33 cellular contexts compared by ENCODE assay signal in the genomic region with DNA sequence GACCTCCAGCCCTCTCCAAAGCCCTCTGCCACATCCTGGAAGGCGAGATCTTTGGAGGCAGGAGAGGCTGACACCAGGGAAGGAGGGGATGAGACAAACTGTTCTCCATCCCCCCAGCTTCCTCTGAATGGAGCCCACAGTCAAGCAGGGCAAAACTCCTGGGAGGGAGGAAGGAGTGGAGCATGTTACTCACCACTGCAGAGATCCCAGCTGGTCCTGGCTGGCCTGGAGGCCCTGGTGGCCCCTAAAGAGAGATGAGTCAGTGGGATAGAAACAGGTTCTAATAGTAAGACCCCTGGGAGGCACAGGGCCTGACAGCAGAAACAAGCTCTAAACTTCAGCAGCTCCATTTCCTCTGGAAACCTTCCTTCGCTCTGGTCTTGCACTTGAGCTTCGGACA. TPM values are rescaled to one million over a fixed set of nuclear protein-coding genes. Genes with fewer than 3 reads are reported as not detected.
A peak's percentile ranks its signal among the peaks of the same experiment; 100 is the strongest.
DNase-seq lines count a peak whose midpoint lies in the region; ATAC-seq and TF ChIP-seq lines count a peak whose summit lies in the region.
"Had no signal": no experiment of that assay in that cellular context is flagged by ENCODE, and none has a peak within 500 bp of the region (broad histone marks: within the 10 kb centered on the region; RNA-seq: fewer than 3 reads in every experiment).

No MANE protein-coding gene starts in this region.

- peaks cover 84% of the 10 kb centered on the region for H3K4me1 ChIP-seq in BLaER1
- H3K4me1 ChIP-seq: breast epithelium, colonic mucosa had no signal

- H3K9me3 Mint-ChIP-seq in chondrocyte (ENCODE audit: low read depth) = no peaks in the 10 kb centered on the region
- H3K9me3 Mint-ChIP-seq in neural crest cell = no peaks in the 10 kb centered on the region
- H3K9me3 Mint-ChIP-seq: naive B cell had no signal

- H4K20me1 ChIP-seq in BLaER1 = no peaks in the 10 kb centered on the region

- H3K27ac ChIP-seq in BLaER1 = peak overlapping the region; percentile 85
- H3K27ac ChIP-seq: colonic mucosa had no signal

- in situ Hi-C loops in GM13977 (cut with MboI; ENCODE audit: low pct_unique_long_range_greater_than_20kb, low sequenced_read_pairs, unreplicated experiment) = loop anchor here (25.0 kb wide), 3 partner anchors 304 to 754 kb away; a partner anchor contains a TSS

- H3K4me3 Mint-ChIP-seq in chondrocyte (ENCODE audit: unreplicated experiment) (no peak overlapping the region), neural crest cell (no peak overlapping the region)
- H3K4me3 Mint-ChIP-seq: activated CD8-positive, alpha-beta memory T cell treated with anti-CD3 and anti-CD28 coated beads, Interleukin-2, amount 10 ng/mL, durations not matched to agents 7 days and 5 days had no signal

- H3K4me1 Mint-ChIP-seq in chondrocyte (ENCODE audit: low read depth) (peaks cover 12% of the 10 kb centered on the region), neural crest cell (no peaks in the 10 kb centered on the region)
- H3K4me1 Mint-ChIP-seq: activated CD8-positive, alpha-beta memory T cell treated with anti-CD3 and anti-CD28 coated beads, Interleukin-2, amount 10 ng/mL, durations not matched to agents 7 days and 5 days had no signal

- H3K4me3 ChIP-seq in BLaER1 = no peak overlapping the region
- H3K4me3 ChIP-seq: breast epithelium, colonic mucosa, left lung, skin epidermis, tibial nerve had no signal

- ATAC-seq in GM21360 (IDR thresholded peaks at IDR 0.05; ENCODE audit: unreplicated experiment) = no peak
- ATAC-seq: activated CD8-positive, alpha-beta memory T cell treated with anti-CD3 and anti-CD28 coated beads, Interleukin-2, amount 10 ng/mL, durations not matched to agents 7 days and 5 days; esophagus mucosa; left lung had no signal

- H3K4me2 ChIP-seq in BLaER1 = peak overlapping the region; percentile 84

- TF ChIP-seq CTCF in chondrocyte (IDR thresholded peaks at IDR 0.05) = no peak
- TF ChIP-seq CTCF in neural crest cell (conservative IDR thresholded peaks at IDR 0.05) = no peak
- no peak for TF ChIP-seq CTCF in GM13977 (IDR thresholded peaks at IDR 0.05; ENCODE audit: extremely low read depth, insufficient read depth, missing control alignments)

- DNase-seq in HT1080 (ENCODE audit: low read depth) (peak; percentile 69), chondrocyte (ENCODE audit: low spot score) (no peak), neural crest cell (ENCODE audit: low read depth, low spot score) (no peak), NCI-H128 (lab: John Stamatoyannopoulos, UW; ENCODE audit: unreplicated experiment) (no peak), NCI-H748 treated with DMSO at 0.1 percent for 48 hours (lab: John Stamatoyannopoulos, UW) (no peak), GM13977 (ENCODE audit: low spot score) (no peak)
- DNase-seq: activated CD4-positive, alpha-beta T cell treated with anti-CD3 and anti-CD28 coated beads, Interleukin-2, amount 50 U/mL, for 1 hour; activated CD8-positive, alpha-beta memory T cell treated with anti-CD3 and anti-CD28 coated beads, Interleukin-2, amount 10 ng/mL, durations not matched to agents 7 days and 5 days; activated T-cell treated with anti-CD3 and anti-CD28 coated beads, Interleukin-2, amount 50 U/mL, for 48 hours; colonic mucosa; effector memory CD4-positive, alpha-beta T cell; GDM1; HCEC 1CT; hypothalamus; left lung; mesendoderm; naive B cell; NCI-H1092; NCI-H187; NCI-H524 treated with DMSO at 0.1 percent for 48 hours; NK-92 treated with Interleukin-12 subunit alpha and Interleukin-12 subunit beta, amount 100 ng/mL, for 24 hours; occipital lobe; SHP77; stimulated activated CD8-positive, alpha-beta memory T cell treated with anti-CD3 and anti-CD28 coated beads, Interleukin-4, amount 100 ng/mL, for 48 hours; SW 1271; T-helper 9 cell had no signal

- peak overlapping the region; percentile 53 for H3K9ac ChIP-seq in BLaER1

- H3K27me3 Mint-ChIP-seq in chondrocyte (ENCODE audit: low read depth) = no peaks in the 10 kb centered on the region
- peaks cover 3% of the 10 kb centered on the region for H3K27me3 Mint-ChIP-seq in neural crest cell (ENCODE audit: low read depth)

- H3K27ac Mint-ChIP-seq in chondrocyte (ENCODE audit: unreplicated experiment) = peak overlapping the region; percentile 17
- H3K27ac Mint-ChIP-seq in neural crest cell (ENCODE audit: unreplicated experiment) = peak overlapping the region; percentile 50
- H3K27ac Mint-ChIP-seq: activated CD8-positive, alpha-beta memory T cell treated with anti-CD3 and anti-CD28 coated beads, Interleukin-2, amount 10 ng/mL, durations not matched to agents 7 days and 5 days; naive B cell had no signal

- no peaks in the 10 kb centered on the region for H3K36me3 ChIP-seq in BLaER1
- H3K36me3 ChIP-seq: breast epithelium, colonic mucosa, left lung had no signal

- H3K36me3 Mint-ChIP-seq in chondrocyte (ENCODE audit: low read depth) (peaks cover 38% of the 10 kb centered on the region), neural crest cell (ENCODE audit: low read depth) (no peaks in the 10 kb centered on the region)
- H3K36me3 Mint-ChIP-seq: activated CD8-positive, alpha-beta memory T cell treated with anti-CD3 and anti-CD28 coated beads, Interleukin-2, amount 10 ng/mL, durations not matched to agents 7 days and 5 days; naive B cell had no signal

- no peaks in the 10 kb centered on the region for H3K27me3 ChIP-seq in BLaER1
- H3K27me3 ChIP-seq: breast epithelium, colonic mucosa, left lung, tibial nerve had no signal

- H3K9me3 ChIP-seq in BLaER1 = no peaks in the 10 kb centered on the region
- H3K9me3 ChIP-seq: breast epithelium, colonic mucosa, left lung, tibial nerve had no signal

RNA-seq across cellular contexts. Expression of a gene that starts 14.0 kb away (rescaled TPM):
- 80.9 and 125 TPM in 2 replicates for total RNA-seq in HT1080 (2014; rRNA removed; shearing (Covaris generic))
- 70.5 and 73.9 TPM in 2 replicates for polyA plus RNA-seq in HT1080 (2015; cell fraction: cytosol; rRNA removed)
- polyA plus RNA-seq in HT1080 (2015; cell fraction: nucleus; rRNA removed) = 66.3 and 70.7 TPM in 2 replicates
- total RNA-seq in chondrocyte (48.6 to 53.0 TPM (median 52.0 TPM) in 3 replicates), neural crest cell (49.0 and 52.4 TPM in 2 replicates)

RNA-seq across cellular contexts. Expression of a gene that starts 41.2 kb away (rescaled TPM):
- total RNA-seq in HT1080 (2014; rRNA removed; shearing (Covaris generic)) = not detected in 2 replicates
- 0.06 and 0.07 TPM in 2 replicates for polyA plus RNA-seq in HT1080 (2015; cell fraction: cytosol; rRNA removed)
- polyA plus RNA-seq in HT1080 (2015; cell fraction: nucleus; rRNA removed) = 0.20 TPM in 1 of 2 replicates, not detected in the other
- total RNA-seq in chondrocyte (0.21 to 0.45 TPM in 2 of 3 replicates, not detected in the other), neural crest cell (0.23 TPM in 1 of 2 replicates, not detected in the other)
- total RNA-seq: A172; activated CD8-positive, alpha-beta memory T cell treated with anti-CD3 and anti-CD28 coated beads, Interleukin-2, amount 10 ng/mL, durations not matched to agents 7 days and 5 days; breast epithelium; colonic mucosa; esophagus mucosa; left lung had no signal

RNA-seq across cellular contexts. Expression of a gene that starts 45.1 kb away (rescaled TPM):
- 5.3 and 7.3 TPM in 2 replicates for total RNA-seq in HT1080 (2014; rRNA removed; shearing (Covaris generic))
- 2.2 and 2.5 TPM in 2 replicates for polyA plus RNA-seq in HT1080 (2015; cell fraction: cytosol; rRNA removed)
- 26.5 and 27.6 TPM in 2 replicates for polyA plus RNA-seq in HT1080 (2015; cell fraction: nucleus; rRNA removed)
- 230 to 272 TPM (median 262 TPM) in 3 replicates for total RNA-seq in chondrocyte
- 0.72 and 0.80 TPM in 2 replicates for total RNA-seq in neural crest cell
- total RNA-seq: activated CD8-positive, alpha-beta memory T cell treated with anti-CD3 and anti-CD28 coated beads, Interleukin-2, amount 10 ng/mL, durations not matched to agents 7 days and 5 days had no signal

Comparison
In these comparisons a context has a peak if more than half of its experiments do, and no peak if none do; other contexts are left out.
1. RNA of a gene that starts 45.1 kb away (total RNA-seq): 230 to 272 TPM in chondrocyte; 5.3 to 7.3 TPM in HT1080 and 0.72 to 0.80 TPM in neural crest cell; every median in the first group is over 10 times any median in the second.